Comparison of ENCODE assay signal across 8 cellular contexts in genomic region chr22:17742528-17742902, GRCh38. TPM values are rescaled to one million over a fixed set of nuclear protein-coding genes. Genes with fewer than 3 reads are reported as not detected.
A peak's percentile ranks its signal among the peaks of the same experiment; 100 is the strongest.
DNase-seq lines count a peak whose midpoint lies in the region; ATAC-seq and TF ChIP-seq lines count a peak whose summit lies in the region.

No MANE protein-coding gene starts in this region.

- peak; percentile 68 for TF ChIP-seq CTCF in endothelial cell (IDR thresholded peaks at IDR 0.05; ENCODE audit: unreplicated experiment)

- peaks cover 8% of the 10 kb centered on the region for H3K4me1 Mint-ChIP-seq in endothelial cell (ENCODE audit: unreplicated experiment)

- peak; percentile 86 for DNase-seq in DMS53 (lab: John Stamatoyannopoulos, UW)
- DNase-seq in NCI-H526 treated with DMSO at 0.1 percent for 48 hours (lab: John Stamatoyannopoulos, UW): peak; percentile 14
- peak; percentile 36 to 42 for DNase-seq in activated CD8-positive, alpha-beta memory T cell treated with anti-CD3 and anti-CD28 coated beads for 4 hours (ENCODE audit: low read depth in 2 of 2)
- DNase-seq in endothelial cell (ENCODE audit: low spot score): peak; percentile 85
- DNase-seq in mucosa of gallbladder (ENCODE audit: low spot score): peak; percentile 41
- peak; percentile 39 to 44 for DNase-seq in stimulated activated CD8-positive, alpha-beta memory T cell treated with anti-CD3 and anti-CD28 coated beads, Interleukin-7, amount 100 ng/mL, for 48 hours (ENCODE audit: extremely low read depth in 1 of 2, low read depth in 1 of 2)

- peaks cover 21% of the 10 kb centered on the region for H3K36me3 Mint-ChIP-seq in endothelial cell (ENCODE audit: low read depth, unreplicated experiment)

- ATAC-seq in HG02852 (IDR thresholded peaks at IDR 0.05; ENCODE audit: unreplicated experiment) (peak; percentile 64), GM19463 (IDR thresholded peaks at IDR 0.05; ENCODE audit: unreplicated experiment) (no peak)

- no peak overlapping the region for H3K4me3 Mint-ChIP-seq in endothelial cell (ENCODE audit: unreplicated experiment)

- no peak overlapping the region for H3K27ac Mint-ChIP-seq in endothelial cell (ENCODE audit: unreplicated experiment)

- H3K9me3 Mint-ChIP-seq in endothelial cell (ENCODE audit: unreplicated experiment): no peaks in the 10 kb centered on the region

- H3K27me3 Mint-ChIP-seq in endothelial cell (ENCODE audit: unreplicated experiment): peaks cover 5% of the 10 kb centered on the region

RNA-seq across cellular contexts. Expression of gene BID, which starts 31.8 kb away (rescaled TPM):
- 32.5 TPM for total RNA-seq in endothelial cell (ENCODE audit: unreplicated experiment)
- 27.1 TPM for total RNA-seq in mucosa of gallbladder

Comparison
In these comparisons a context has a peak if more than half of its experiments do, and no peak if none do; other contexts are left out.
1. DNase-seq: peak in every context shown above with its lines; median percentile 86 in DMS53; 85 in endothelial cell; 42 in stimulated activated CD8-positive, alpha-beta memory T cell treated with anti-CD3 and anti-CD28 coated beads, Interleukin-7, amount 100 ng/mL, for 48 hours; 41 in mucosa of gallbladder; 39 in activated CD8-positive, alpha-beta memory T cell treated with anti-CD3 and anti-CD28 coated beads for 4 hours; 14 in NCI-H526 treated with DMSO at 0.1 percent for 48 hours.